In genomic region chr1:161121042-161121441, GRCh38 we compare ENCODE assay signal across 21 cellular contexts. TPM values are rescaled to one million over a fixed set of nuclear protein-coding genes. Genes with fewer than 3 reads are reported as not detected.
DNase-seq lines count a peak whose midpoint lies in the region; ATAC-seq, FAIRE-seq and TF ChIP-seq lines count a peak whose summit lies in the region.
"Had no signal": no experiment of that assay in that cellular context is flagged by ENCODE, and none has a peak within 500 bp of the region (broad histone marks: within the 10 kb centered on the region; RNA-seq: fewer than 3 reads in every experiment).

No MANE protein-coding gene starts in this region.

- H4K20me1 ChIP-seq in hepatocyte (ENCODE audit: insufficient read depth, poor library complexity, severe bottlenecking) = no peaks in the 10 kb centered on the region

- intact Hi-C loops in activated B cell treated with CpG ODN at 0.5 μM for 24 hours (cut with micrococcal nuclease) = no loop called here

- H3K36me3 Mint-ChIP-seq in activated naive CD4-positive, alpha-beta T cell treated with anti-CD3 and anti-CD28 coated beads, Interleukin-2, amount 10 ng/mL, durations not matched to agents 7 days and 5 days = peaks cover 53% of the 10 kb centered on the region
- H3K36me3 Mint-ChIP-seq in activated B cell treated with CpG ODN at 0.5 μM for 24 hours (ENCODE audit: low read depth) = peaks cover 70% of the 10 kb centered on the region
- H3K36me3 Mint-ChIP-seq in stimulated activated naive B cell treated with anti-CD40 and anti-IgM and Interleukin-4, amounts not matched to agents 10 μg/mL and 1 μg/mL and 100 μg/mL, for 72 hours = peaks cover 41 to 66% of the 10 kb centered on the region in 2 donors

- H2AFZ ChIP-seq in hepatocyte = no peak overlapping the region

- H3K9me2 ChIP-seq in hepatocyte (replicated peaks; ENCODE audit: insufficient read depth) = no peaks in the 10 kb centered on the region

- H3K27me3 ChIP-seq in hepatocyte = no peaks in the 10 kb centered on the region
- H3K27me3 ChIP-seq: brain microvascular endothelial cell, right atrium auricular region, uterus had no signal

- H3K27ac ChIP-seq in hepatocyte = peak overlapping the region; percentile 95
- H3K27ac ChIP-seq: brain microvascular endothelial cell, right atrium auricular region, uterus had no signal

- no peaks in the 10 kb centered on the region for H3K27me3 Mint-ChIP-seq in activated naive CD4-positive, alpha-beta T cell treated with anti-CD3 and anti-CD28 coated beads, Interleukin-2, amount 10 ng/mL, durations not matched to agents 7 days and 5 days
- no peaks in the 10 kb centered on the region for H3K27me3 Mint-ChIP-seq in activated B cell treated with CpG ODN at 0.5 μM for 24 hours
- no peaks in the 10 kb centered on the region for H3K27me3 Mint-ChIP-seq in stimulated activated naive B cell treated with anti-CD40 and anti-IgM and Interleukin-4, amounts not matched to agents 10 μg/mL and 1 μg/mL and 100 μg/mL, for 72 hours

- POLR2A ChIA-PET in activated B cell treated with CpG ODN at 0.5 μM for 24 hours (lab: Charles Lee) = interaction anchor here (0.6 to 2.5 kb wide), 9 partner anchors 12 to 720 kb away, joined by 3 to 23 read pairs (median 4); partner anchors contain the start of genes DEDD, TSTD1, UFC1 and USF1

- no peaks in the 10 kb centered on the region for H3K9me3 Mint-ChIP-seq in activated naive CD4-positive, alpha-beta T cell treated with anti-CD3 and anti-CD28 coated beads, Interleukin-2, amount 10 ng/mL, durations not matched to agents 7 days and 5 days
- no peaks in the 10 kb centered on the region for H3K9me3 Mint-ChIP-seq in activated B cell treated with CpG ODN at 0.5 μM for 24 hours
- no peaks in the 10 kb centered on the region for H3K9me3 Mint-ChIP-seq in stimulated activated naive B cell treated with anti-CD40 and anti-IgM and Interleukin-4, amounts not matched to agents 10 μg/mL and 1 μg/mL and 100 μg/mL, for 72 hours
- H3K9me3 Mint-ChIP-seq: H9 had no signal

- H3K4me3 Mint-ChIP-seq in activated naive CD4-positive, alpha-beta T cell treated with anti-CD3 and anti-CD28 coated beads, Interleukin-2, amount 10 ng/mL, durations not matched to agents 7 days and 5 days = no peak overlapping the region
- no peak overlapping the region for H3K4me3 Mint-ChIP-seq in activated B cell treated with CpG ODN at 0.5 μM for 24 hours
- peak overlapping the region; percentile 57 to 70 for H3K4me3 Mint-ChIP-seq in stimulated activated naive B cell treated with anti-CD40 and anti-IgM and Interleukin-4, amounts not matched to agents 10 μg/mL and 1 μg/mL and 100 μg/mL, for 72 hours

- CTCF ChIA-PET in activated naive CD4-positive, alpha-beta T cell treated with anti-CD3 and anti-CD28 coated beads, Interleukin-2, amount 10 ng/mL, durations not matched to agents 7 days and 5 days (lab: Charles Lee) = interaction anchor here (1.6 kb wide), 1 partner anchor 45 kb away, joined by 4 read pairs; the partner anchor contains the start of gene PPOX
- CTCF ChIA-PET in activated B cell treated with CpG ODN at 0.5 μM for 24 hours (lab: Charles Lee) = interaction anchor here (1.2 kb wide), 1 partner anchor 17 kb away, joined by 3 read pairs; no protein-coding TSS in a partner anchor

- H3K4me2 ChIP-seq in hepatocyte = no peak overlapping the region

- H3K79me2 ChIP-seq in hepatocyte = peaks cover 51% of the 10 kb centered on the region

- 96% methylated on average over 2 of the region's 2 CpGs for WGBS in hepatocyte (ENCODE audit: low lambda C conversion rate, missing lambda C conversion rate)

- H3K9me3 ChIP-seq in hepatocyte (ENCODE audit: low read depth) = no peaks in the 10 kb centered on the region
- H3K9me3 ChIP-seq: right atrium auricular region, uterus had no signal

- H3K4me1 Mint-ChIP-seq in activated naive CD4-positive, alpha-beta T cell treated with anti-CD3 and anti-CD28 coated beads, Interleukin-2, amount 10 ng/mL, durations not matched to agents 7 days and 5 days = peaks cover 49% of the 10 kb centered on the region
- peaks cover 67% of the 10 kb centered on the region for H3K4me1 Mint-ChIP-seq in activated B cell treated with CpG ODN at 0.5 μM for 24 hours
- peaks cover 35 to 67% of the 10 kb centered on the region in 2 donors for H3K4me1 Mint-ChIP-seq in stimulated activated naive B cell treated with anti-CD40 and anti-IgM and Interleukin-4, amounts not matched to agents 10 μg/mL and 1 μg/mL and 100 μg/mL, for 72 hours

- TF ChIP-seq CTCF in activated B cell treated with CpG ODN at 0.5 μM for 24 hours (IDR thresholded peaks at IDR 0.05) = no peak
- TF ChIP-seq CTCF in hepatocyte (IDR thresholded peaks at IDR 0.05; ENCODE audit: poor library complexity) = no peak
- no peak for TF ChIP-seq CTCF in GM10266 (IDR thresholded peaks at IDR 0.05; ENCODE audit: control insufficient read depth, insufficient read depth, low read depth, missing control alignments)
- TF ChIP-seq CTCF in D721Med (IDR thresholded peaks at IDR 0.05; ENCODE audit: insufficient read depth, missing control alignments) = no peak

- peaks cover 29% of the 10 kb centered on the region for H3K4me1 ChIP-seq in hepatocyte (ENCODE audit: insufficient read depth)

- FAIRE-seq in D721Med (lab: Jason Lieb, UNC) = no peak
- FAIRE-seq: frontal cortex had no signal

- DNase-seq in activated naive CD4-positive, alpha-beta T cell treated with anti-CD3 and anti-CD28 coated beads, Interleukin-2, amount 10 ng/mL, durations not matched to agents 7 days and 5 days = no peak
- DNase-seq in activated naive CD4-positive, alpha-beta T cell treated with Interleukin-2 at 50 U/mL for 16 hours = no peak
- DNase-seq in activated B cell treated with CpG ODN at 0.5 μM for 24 hours (no peak), hepatocyte (ENCODE audit: low spot score) (no peak), GM10266 (ENCODE audit: extremely low spot score) (no peak), D721Med (ENCODE audit: insufficient read length, low spot score) (no peak)
- no peak for DNase-seq in stimulated activated naive B cell treated with anti-CD40 and anti-IgM and Interleukin-4, amounts not matched to agents 10 μg/mL and 1 μg/mL and 100 μg/mL, for 72 hours
- DNase-seq: activated gamma-delta T cell, brain microvascular endothelial cell, COR-L47, EL, H9, left cardiac atrium, midbrain, NCI-H2029, NCI-H510A treated with DMSO at 0.1 percent for 48 hours, occipital lobe, uterus had no signal

- ATAC-seq in activated B cell treated with CpG ODN at 0.5 μM for 24 hours (ENCODE audit: low read depth) = no peak
- no peak for ATAC-seq in stimulated activated naive B cell treated with anti-CD40 and anti-IgM and Interleukin-4, amounts not matched to agents 10 μg/mL and 1 μg/mL and 100 μg/mL, for 72 hours (replicated peaks)
- no peak for ATAC-seq in GM18520 (IDR thresholded peaks at IDR 0.05; ENCODE audit: unreplicated experiment)
- ATAC-seq: left cardiac atrium had no signal

- H3K36me3 ChIP-seq in hepatocyte (replicated peaks; ENCODE audit: insufficient read depth, low read depth) = no peaks in the 10 kb centered on the region
- H3K36me3 ChIP-seq: uterus had no signal

- peak overlapping the region; percentile 75 for H3K27ac Mint-ChIP-seq in activated naive CD4-positive, alpha-beta T cell treated with anti-CD3 and anti-CD28 coated beads, Interleukin-2, amount 10 ng/mL, durations not matched to agents 7 days and 5 days
- peak overlapping the region; percentile 80 for H3K27ac Mint-ChIP-seq in activated B cell treated with CpG ODN at 0.5 μM for 24 hours
- peak overlapping the region; percentile 84 for H3K27ac Mint-ChIP-seq in stimulated activated naive B cell treated with anti-CD40 and anti-IgM and Interleukin-4, amounts not matched to agents 10 μg/mL and 1 μg/mL and 100 μg/mL, for 72 hours

- H3K4me3 ChIP-seq in hepatocyte = no peak overlapping the region
- H3K4me3 ChIP-seq: right atrium auricular region, uterus had no signal

RNA-seq across cellular contexts. Expression of gene NIT1, which starts 3.1 kb away (rescaled TPM):
- total RNA-seq in activated B cell treated with CpG ODN at 0.5 μM for 24 hours (40.5 and 43.9 TPM in 2 replicates), hepatocyte (41.3 and 47.5 TPM in 2 replicates)
- polyA plus RNA-seq in hepatocyte = 48.9 and 50.4 TPM in 2 replicates

RNA-seq across cellular contexts. Expression of gene PFDN2, which starts 3.2 kb away (rescaled TPM):
- total RNA-seq in activated B cell treated with CpG ODN at 0.5 μM for 24 hours (43.8 and 67.9 TPM in 2 replicates), hepatocyte (47.6 and 63.1 TPM in 2 replicates)
- polyA plus RNA-seq in hepatocyte = 84.6 and 93.2 TPM in 2 replicates

RNA-seq across cellular contexts. Expression of gene DEDD, which starts 11.4 kb away (rescaled TPM):
- total RNA-seq in activated B cell treated with CpG ODN at 0.5 μM for 24 hours (39.5 and 40.5 TPM in 2 replicates), hepatocyte (19.0 and 21.8 TPM in 2 replicates)
- polyA plus RNA-seq in hepatocyte = 24.3 and 27.1 TPM in 2 replicates

RNA-seq across cellular contexts. Expression of gene KLHDC9, which starts 22.9 kb away (rescaled TPM):
- total RNA-seq in activated B cell treated with CpG ODN at 0.5 μM for 24 hours (2.9 and 3.6 TPM in 2 replicates), hepatocyte (1.4 and 3.9 TPM in 2 replicates)
- 4.5 and 7.4 TPM in 2 replicates for polyA plus RNA-seq in hepatocyte

RNA-seq across cellular contexts. Expression of gene NECTIN4, which starts 31.7 kb away (rescaled TPM):
- not detected in 2 replicates for total RNA-seq in activated B cell treated with CpG ODN at 0.5 μM for 24 hours
- 5.9 and 7.0 TPM in 2 replicates for total RNA-seq in hepatocyte
- polyA plus RNA-seq in hepatocyte = 8.5 and 12.7 TPM in 2 replicates
- total RNA-seq: frontal cortex, occipital lobe had no signal

Comparison
In these comparisons a context has a peak if more than half of its experiments do, and no peak if none do; other contexts are left out.
1. H3K4me3 Mint-ChIP-seq: peak in stimulated activated naive B cell treated with anti-CD40 and anti-IgM and Interleukin-4, amounts not matched to agents 10 μg/mL and 1 μg/mL and 100 μg/mL, for 72 hours (2 of 2); none in activated naive CD4-positive, alpha-beta T cell treated with anti-CD3 and anti-CD28 coated beads, Interleukin-2, amount 10 ng/mL, durations not matched to agents 7 days and 5 days (single experiment) and activated B cell treated with CpG ODN at 0.5 μM for 24 hours (single experiment).
2. Peak in every context shown above with its lines, with median percentiles within 50 percentile points of each other: H3K27ac Mint-ChIP-seq.